ENCODE assay signal across 20 cellular contexts in genomic region chr9:128821584-128822406, GRCh38. TPM values are rescaled to one million over a fixed set of nuclear protein-coding genes. Genes with fewer than 3 reads are reported as not detected.
DNase-seq lines count a peak whose midpoint lies in the region; ATAC-seq and TF ChIP-seq lines count a peak whose summit lies in the region.
"Had no signal": no experiment of that assay in that cellular context is flagged by ENCODE, and none has a peak within 500 bp of the region (broad histone marks: within the 10 kb centered on the region; RNA-seq: fewer than 3 reads in every experiment).

No MANE protein-coding gene starts in this region.

- no peaks in the 10 kb centered on the region for H3K9me3 Mint-ChIP-seq in activated naive CD4-positive, alpha-beta T cell treated with anti-CD3 and anti-CD28 coated beads, Interleukin-2, amount 50 U/mL, for 72 hours
- no peaks in the 10 kb centered on the region for H3K9me3 Mint-ChIP-seq in natural killer cell treated with Interleukin-12 subunit alpha and Interleukin-12 subunit beta and Interleukin-15 and Interleukin-18, amount 100 ng/mL, for 72 hours
- H3K9me3 Mint-ChIP-seq: naive thymus-derived CD4-positive, alpha-beta T cell had no signal

- H3K27ac Mint-ChIP-seq in activated naive CD4-positive, alpha-beta T cell treated with anti-CD3 and anti-CD28 coated beads, Interleukin-2, amount 50 U/mL, for 72 hours: peak overlapping the region; percentile 58 to 77
- no peak overlapping the region for H3K27ac Mint-ChIP-seq in natural killer cell treated with Interleukin-12 subunit alpha and Interleukin-12 subunit beta and Interleukin-15 and Interleukin-18, amount 100 ng/mL, for 72 hours

- peak overlapping the region; percentile 17 for H3K4me3 Mint-ChIP-seq in natural killer cell treated with Interleukin-12 subunit alpha and Interleukin-12 subunit beta and Interleukin-15 and Interleukin-18, amount 100 ng/mL, for 72 hours
- H3K4me3 Mint-ChIP-seq: CD14-positive monocyte had no signal

- peaks cover 7 to 9% of the 10 kb centered on the region in 2 donors for H3K4me1 Mint-ChIP-seq in natural killer cell treated with Interleukin-12 subunit alpha and Interleukin-12 subunit beta and Interleukin-15 and Interleukin-18, amount 100 ng/mL, for 72 hours (ENCODE audit: low read depth in 2 of 2)

- POLR2A ChIA-PET in RWPE1 (lab: Yijun Ruan, JAX; ENCODE audit: low non-redundant PET): no interaction called here

- no peak for DNase-seq in activated naive CD4-positive, alpha-beta T cell treated with anti-CD3 and anti-CD28 coated beads, Interleukin-2, amount 50 U/mL, for 72 hours (ENCODE audit: low spot score in 2 of 2)
- no peak for DNase-seq in activated naive CD4-positive, alpha-beta T cell (lab: John Stamatoyannopoulos, UW)
- DNase-seq in RWPE1 (ENCODE audit: low spot score) (no peak), SW 1271 (lab: John Stamatoyannopoulos, UW) (no peak), NCI-H226 (no peak)
- no peak for DNase-seq in natural killer cell treated with Interleukin-12 subunit alpha and Interleukin-12 subunit beta and Interleukin-15 and Interleukin-18, amount 100 ng/mL, for 72 hours (ENCODE audit: low spot score)
- DNase-seq: activated CD4-positive, CD25-positive, alpha-beta regulatory T cell treated with anti-CD3 and anti-CD28 coated beads, Interleukin-2, amount 50 U/mL, for 72 hours; activated T-cell treated with anti-CD3 and anti-CD28 coated beads, Interleukin-2, amount 50 U/mL, for 48 hours; DMS153; foreskin keratinocyte; NCI-H1048; NCI-H187 treated with DMSO at 0.1 percent for 48 hours; NCI-H2227 treated with DMSO at 0.1 percent for 48 hours; NCI-H774; ovary; right cardiac atrium; stimulated activated CD8-positive, alpha-beta memory T cell treated with anti-CD3 and anti-CD28 coated beads, Interleukin-4, amount 100 ng/mL, for 48 hours had no signal

- no peak for ATAC-seq in activated naive CD4-positive, alpha-beta T cell treated with anti-CD3 and anti-CD28 coated beads, Interleukin-2, amount 50 U/mL, for 72 hours
- no peak for ATAC-seq in natural killer cell treated with Interleukin-12 subunit alpha and Interleukin-12 subunit beta and Interleukin-15 and Interleukin-18, amount 100 ng/mL, for 72 hours
- ATAC-seq: foreskin keratinocyte; left lobe of liver; naive thymus-derived CD4-positive, alpha-beta T cell; right cardiac atrium had no signal

- peak overlapping the region; percentile 34 for H3K27ac ChIP-seq in RWPE1
- H3K27ac ChIP-seq: foreskin keratinocyte, ovary had no signal

- no peak for TF ChIP-seq CTCF in RWPE1 (conservative IDR thresholded peaks at IDR 0.05; ENCODE audit: low read depth)

- CTCF ChIA-PET in RWPE1 (lab: Yijun Ruan, JAX): no interaction called here

- H3K36me3 Mint-ChIP-seq in activated naive CD4-positive, alpha-beta T cell treated with anti-CD3 and anti-CD28 coated beads, Interleukin-2, amount 50 U/mL, for 72 hours: no peaks in the 10 kb centered on the region
- H3K36me3 Mint-ChIP-seq in natural killer cell treated with Interleukin-12 subunit alpha and Interleukin-12 subunit beta and Interleukin-15 and Interleukin-18, amount 100 ng/mL, for 72 hours: no peaks in the 10 kb centered on the region

- no peaks in the 10 kb centered on the region for H3K27me3 Mint-ChIP-seq in natural killer cell treated with Interleukin-12 subunit alpha and Interleukin-12 subunit beta and Interleukin-15 and Interleukin-18, amount 100 ng/mL, for 72 hours
- H3K27me3 Mint-ChIP-seq: naive thymus-derived CD4-positive, alpha-beta T cell had no signal

RNA-seq across cellular contexts. Expression of gene ENDOG, which starts 3.5 kb away (rescaled TPM):
- total RNA-seq in activated naive CD4-positive, alpha-beta T cell treated with anti-CD3 and anti-CD28 coated beads, Interleukin-2, amount 50 U/mL, for 72 hours: 10 to 100 TPM in 1 of 2 donors, 1 to 10 TPM in 1; 8.2 to 16.0 TPM
- 10 to 100 TPM; 18.4 to 23.7 TPM for total RNA-seq in natural killer cell treated with Interleukin-12 subunit alpha and Interleukin-12 subunit beta and Interleukin-15 and Interleukin-18, amount 100 ng/mL, for 72 hours

RNA-seq across cellular contexts. Expression of gene SPOUT1, which starts 7.8 kb away (rescaled TPM):
- total RNA-seq in activated naive CD4-positive, alpha-beta T cell treated with anti-CD3 and anti-CD28 coated beads, Interleukin-2, amount 50 U/mL, for 72 hours: 10 to 100 TPM; 63.8 to 64.9 TPM
- 100 to 1,000 TPM in 1 of 2 donors, 10 to 100 TPM in 1; 89.5 to 152 TPM for total RNA-seq in natural killer cell treated with Interleukin-12 subunit alpha and Interleukin-12 subunit beta and Interleukin-15 and Interleukin-18, amount 100 ng/mL, for 72 hours

RNA-seq across cellular contexts. Expression of gene TBC1D13, which starts 34.7 kb away (rescaled TPM):
- total RNA-seq in activated naive CD4-positive, alpha-beta T cell treated with anti-CD3 and anti-CD28 coated beads, Interleukin-2, amount 50 U/mL, for 72 hours: 10 to 100 TPM; 15.6 to 22.7 TPM
- total RNA-seq in natural killer cell treated with Interleukin-12 subunit alpha and Interleukin-12 subunit beta and Interleukin-15 and Interleukin-18, amount 100 ng/mL, for 72 hours: 10 to 100 TPM; 25.9 to 33.4 TPM

RNA-seq across cellular contexts. Expression of gene ZER1, which starts 50.1 kb away (rescaled TPM):
- total RNA-seq in activated naive CD4-positive, alpha-beta T cell treated with anti-CD3 and anti-CD28 coated beads, Interleukin-2, amount 50 U/mL, for 72 hours: 10 to 100 TPM; 17.3 to 24.9 TPM
- 10 to 100 TPM; 21.5 to 22.4 TPM for total RNA-seq in natural killer cell treated with Interleukin-12 subunit alpha and Interleukin-12 subunit beta and Interleukin-15 and Interleukin-18, amount 100 ng/mL, for 72 hours

RNA-seq across cellular contexts. Expression of gene KYAT1, which starts 60.0 kb away (rescaled TPM):
- 10 to 100 TPM; 19.9 to 49.0 TPM for total RNA-seq in activated naive CD4-positive, alpha-beta T cell treated with anti-CD3 and anti-CD28 coated beads, Interleukin-2, amount 50 U/mL, for 72 hours
- 10 to 100 TPM in 1 of 2 donors, 1 to 10 TPM in 1; 6.7 to 19.9 TPM for total RNA-seq in natural killer cell treated with Interleukin-12 subunit alpha and Interleukin-12 subunit beta and Interleukin-15 and Interleukin-18, amount 100 ng/mL, for 72 hours

Comparison
In these comparisons a context has a peak if more than half of its experiments do, and no peak if none do; other contexts are left out.
1. H3K27ac Mint-ChIP-seq: peak in activated naive CD4-positive, alpha-beta T cell treated with anti-CD3 and anti-CD28 coated beads, Interleukin-2, amount 50 U/mL, for 72 hours (2 of 2); none in natural killer cell treated with Interleukin-12 subunit alpha and Interleukin-12 subunit beta and Interleukin-15 and Interleukin-18, amount 100 ng/mL, for 72 hours (0 of 2).